Comparison of ENCODE assay signal across 1 cellular context in the genomic region with DNA sequence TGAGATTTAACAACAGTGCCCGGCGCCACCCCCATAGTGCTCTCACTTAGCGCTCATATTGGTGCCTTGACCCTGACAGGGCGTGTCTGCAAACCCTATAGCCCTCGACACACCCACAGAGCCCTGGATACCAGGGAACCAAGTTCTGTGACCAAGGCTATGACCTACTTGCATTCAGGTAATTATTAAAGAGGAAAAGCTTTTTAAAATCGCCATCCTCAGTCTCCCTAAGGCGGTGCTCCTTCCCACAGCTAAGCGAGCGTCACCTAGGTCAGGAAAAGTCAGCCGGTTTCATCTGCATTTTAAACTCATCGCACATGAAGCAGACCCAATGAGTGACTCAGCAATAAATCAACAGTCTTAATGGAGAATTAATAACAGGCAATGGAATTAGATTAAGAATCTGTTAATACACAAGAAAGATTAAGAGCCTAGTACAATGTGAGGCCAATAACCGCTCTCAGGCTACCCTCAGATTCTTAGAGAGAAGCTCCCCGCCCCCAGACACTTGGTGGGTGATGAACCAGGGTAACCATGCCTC.
TF ChIP-seq lines count a peak whose summit lies in the region.

No MANE protein-coding gene starts in this region.

TF ChIP-seq in HepG2, 621 proteins besides CTCF, POLR2A, EP300 and RAD21:
- no peak for TF ChIP-seq HOXA5 (CRISPR knock-in tag; IDR thresholded peaks at IDR 0.05)
- TF ChIP-seq CENPT (CRISPR knock-in tag; IDR thresholded peaks at IDR 0.05; ENCODE audit: low read depth) = no peak
- no peak for TF ChIP-seq ZMYM2 (CRISPR knock-in tag; IDR thresholded peaks at IDR 0.05)
- TF ChIP-seq MTA3 (CRISPR knock-in tag; IDR thresholded peaks at IDR 0.05) = no peak
- TF ChIP-seq MAZ (IDR thresholded peaks at IDR 0.05; ENCODE audit: borderline replicate concordance, low read depth, low read length) = no peak
- no peak for TF ChIP-seq MAZ (CRISPR knock-in tag; IDR thresholded peaks at IDR 0.05; ENCODE audit: low read depth)
- no peak for TF ChIP-seq SOX13 (IDR thresholded peaks at IDR 0.05)
- no peak for TF ChIP-seq SOX13 (CRISPR knock-in tag; conservative IDR thresholded peaks at IDR 0.05 in 1 of 2, IDR thresholded peaks at IDR 0.05 in 1 of 2)
- TF ChIP-seq ZFP62 (CRISPR knock-in tag; IDR thresholded peaks at IDR 0.05) = no peak
- TF ChIP-seq, protein P1, sequence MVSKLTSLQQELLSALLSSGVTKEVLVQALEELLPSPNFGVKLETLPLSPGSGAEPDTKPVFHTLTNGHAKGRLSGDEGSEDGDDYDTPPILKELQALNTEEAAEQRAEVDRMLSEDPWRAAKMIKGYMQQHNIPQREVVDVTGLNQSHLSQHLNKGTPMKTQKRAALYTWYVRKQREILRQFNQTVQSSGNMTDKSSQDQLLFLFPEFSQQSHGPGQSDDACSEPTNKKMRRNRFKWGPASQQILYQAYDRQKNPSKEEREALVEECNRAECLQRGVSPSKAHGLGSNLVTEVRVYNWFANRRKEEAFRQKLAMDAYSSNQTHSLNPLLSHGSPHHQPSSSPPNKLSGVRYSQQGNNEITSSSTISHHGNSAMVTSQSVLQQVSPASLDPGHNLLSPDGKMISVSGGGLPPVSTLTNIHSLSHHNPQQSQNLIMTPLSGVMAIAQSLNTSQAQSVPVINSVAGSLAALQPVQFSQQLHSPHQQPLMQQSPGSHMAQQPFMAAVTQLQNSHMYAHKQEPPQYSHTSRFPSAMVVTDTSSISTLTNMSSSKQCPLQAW (CRISPR knock-in tag; IDR thresholded peaks at IDR 0.05) = no peak
- TF ChIP-seq ZNF891 (CRISPR knock-in tag; IDR thresholded peaks at IDR 0.05) = no peak
- no peak for TF ChIP-seq ZNF331 (CRISPR knock-in tag; IDR thresholded peaks at IDR 0.05)
- peak; percentile 41 to 48 for TF ChIP-seq MAFK (conservative IDR thresholded peaks at IDR 0.05 in 1 of 2, IDR thresholded peaks at IDR 0.05 in 1 of 2; ENCODE audit: low read length in 2 of 2)
- no peak for TF ChIP-seq ATF1 (CRISPR knock-in tag; IDR thresholded peaks at IDR 0.05)
- peak; percentile 83 for TF ChIP-seq NFE2L2 (IDR thresholded peaks at IDR 0.05; ENCODE audit: low read length)
